ENCODE assay signal across 8 cellular contexts in the genomic region with DNA sequence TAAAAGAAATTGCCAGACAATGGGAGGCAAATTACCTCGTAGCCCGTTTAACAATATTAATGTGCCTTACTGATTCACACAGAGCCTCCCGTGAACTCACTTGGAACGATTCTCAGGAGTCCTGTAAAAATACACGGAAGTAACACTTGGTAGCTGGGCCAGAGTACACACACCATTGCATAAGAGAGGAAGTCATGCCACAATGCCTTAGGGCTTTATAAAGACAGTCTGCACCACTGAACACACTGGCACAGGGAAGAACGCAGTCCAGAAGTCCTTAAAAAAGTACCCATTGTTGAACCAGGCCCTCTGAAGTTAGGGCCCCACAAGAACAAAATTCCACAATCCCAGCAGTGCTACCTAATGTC. TPM values are rescaled to one million over a fixed set of nuclear protein-coding genes. Genes with fewer than 3 reads are reported as not detected.
A peak's percentile ranks its signal among the peaks of the same experiment; 100 is the strongest.
DNase-seq lines count a peak whose midpoint lies in the region; ATAC-seq and TF ChIP-seq lines count a peak whose summit lies in the region.

No MANE protein-coding gene starts in this region.

- H3K4me3 Mint-ChIP-seq in Calu3 (ENCODE audit: low read depth, unreplicated experiment) (peak overlapping the region; percentile 36), chondrocyte (ENCODE audit: unreplicated experiment) (no peak overlapping the region)

- BruUV-seq in Calu3 (replicated peaks; lab: Mats Ljungman, UMichigan), result no TSS peak

- H3K27me3 Mint-ChIP-seq in Calu3 (ENCODE audit: unreplicated experiment) (no peaks in the 10 kb centered on the region), chondrocyte (ENCODE audit: low read depth) (no peaks in the 10 kb centered on the region)

- DNase-seq in Calu3 (peak; percentile 39), NOMO-1 treated with dmso at 0.1 percent for 144 hours (lab: John Stamatoyannopoulos, UW; ENCODE audit: unreplicated experiment) (peak; percentile 84), fibroblast of peridontal ligament (ENCODE audit: extremely low read depth) (peak; percentile 36), renal cortical epithelial cell (ENCODE audit: low read depth) (peak; percentile 99), NCI-H82 (lab: John Stamatoyannopoulos, UW) (no peak), chondrocyte (ENCODE audit: low spot score) (no peak), HUDEP-2 (lab: John Stamatoyannopoulos, UW; ENCODE audit: unreplicated experiment in 76 of 76) (no peak)

- H3K27ac Mint-ChIP-seq in Calu3 (ENCODE audit: unreplicated experiment) (peak overlapping the region; percentile 81), chondrocyte (ENCODE audit: unreplicated experiment) (no peak overlapping the region)

- H3K9me3 Mint-ChIP-seq in Calu3 (ENCODE audit: low read depth, unreplicated experiment) (no peaks in the 10 kb centered on the region), chondrocyte (ENCODE audit: low read depth) (no peaks in the 10 kb centered on the region)

- peak; percentile 29 for ATAC-seq in HG02610 (IDR thresholded peaks at IDR 0.05; ENCODE audit: unreplicated experiment)

- H3K36me3 Mint-ChIP-seq in Calu3 (ENCODE audit: insufficient read depth, unreplicated experiment), result peaks cover 5% of the 10 kb centered on the region
- H3K36me3 Mint-ChIP-seq in chondrocyte (ENCODE audit: low read depth), result no peaks in the 10 kb centered on the region

- intact Hi-C loops in Calu3 (cut with micrococcal nuclease; ENCODE audit: unreplicated experiment), result no loop called here

- H3K4me1 Mint-ChIP-seq in Calu3 (ENCODE audit: low read depth, unreplicated experiment) (peaks cover 23% of the 10 kb centered on the region), chondrocyte (ENCODE audit: low read depth) (peaks cover 26% of the 10 kb centered on the region)

- CTCF ChIA-PET in Calu3 (lab: Charles Lee), result interaction anchor here (1.4 kb wide), 1 partner anchor 9 kb away, joined by 8 read pairs; no protein-coding TSS in a partner anchor

- TF ChIP-seq CTCF in Calu3 (IDR thresholded peaks at IDR 0.05; ENCODE audit: unreplicated experiment) (no peak), chondrocyte (IDR thresholded peaks at IDR 0.05) (no peak)

RNA-seq across cellular contexts. Expression of a gene that starts 15.1 kb away (rescaled TPM):
- total RNA-seq in Calu3 (2022), result 1.4 and 1.8 TPM in 2 replicates
- 30.4 and 37.8 TPM in 2 replicates for total RNA-seq in renal cortical epithelial cell
- total RNA-seq in chondrocyte, result 0.72 to 0.95 TPM in 2 of 3 replicates, not detected in the other

Comparison
In these comparisons a context has a peak if more than half of its experiments do, and no peak if none do; other contexts are left out.
1. DNase-seq: peak in Calu3 (single experiment), NOMO-1 treated with dmso at 0.1 percent for 144 hours (single experiment), fibroblast of peridontal ligament (single experiment) and renal cortical epithelial cell (single experiment); none in NCI-H82 (single experiment), chondrocyte (single experiment) and HUDEP-2 (0 of 76).
2. RNA of a gene that starts 15.1 kb away (total RNA-seq): 30.4 to 37.8 TPM in renal cortical epithelial cell; 1.4 to 1.8 TPM in Calu3 and 0.72 to 0.95 TPM in chondrocyte; every median in the first group is over 10 times any median in the second.